ENCODE assay signal across 1 cellular context in genomic region chr12:89800435-89800834, GRCh38.
TF ChIP-seq lines count a peak whose summit lies in the region.

No MANE protein-coding gene starts in this region.

TF ChIP-seq in K562, 482 proteins besides CTCF, POLR2A, EP300 and RAD21 (continued from another document):
- TF ChIP-seq EWSR1 (IDR thresholded peaks at IDR 0.05; ENCODE audit: borderline replicate concordance, low read depth, partially characterized antibody) (no peak), FOXM1 (IDR thresholded peaks at IDR 0.05; ENCODE audit: low read depth) (0 out of 2 replicates have a peak, but pooled peaks have one; percentile 17), FOXM1 (CRISPR knock-in tag; IDR thresholded peaks at IDR 0.05; ENCODE audit: low read depth) (no peak), KLF16 (IDR thresholded peaks at IDR 0.05) (peak; percentile 60; the same call in 1 of the 2 replicates), FIP1L1 (IDR thresholded peaks at IDR 0.05; ENCODE audit: low read depth, low read length, poor library complexity, severe bottlenecking) (no peak), MTA2 (IDR thresholded peaks at IDR 0.05; ENCODE audit: low read depth) (peak; percentile 34; the same call in 1 of the 2 replicates), PKNOX1 (IDR thresholded peaks at IDR 0.05) (peak; percentile 33; the same call in 1 of the 2 replicates), CBFA2T2 (conservative IDR thresholded peaks at IDR 0.05) (peak; percentile 79), HMBOX1 (IDR thresholded peaks at IDR 0.05) (peak; percentile 76), ZNF79 (CRISPR knock-in tag; IDR thresholded peaks at IDR 0.05; ENCODE audit: low read depth) (no peak), TARDBP (IDR thresholded peaks at IDR 0.05) (no peak), TBL1XR1 (IDR thresholded peaks at IDR 0.05; ENCODE audit: low read length in 2 of 2) (0 out of 4 replicates have a peak, but pooled peaks of 1 of the 2 experiments have one; percentile 14), TEAD4 (IDR thresholded peaks at IDR 0.05; ENCODE audit: low read length) (peak; percentile 88), TEAD4 (CRISPR knock-in tag; IDR thresholded peaks at IDR 0.05; ENCODE audit: borderline replicate concordance) (no peak), SMARCC2 (IDR thresholded peaks at IDR 0.05; ENCODE audit: low read depth) (peak; percentile 54; the same call in 1 of the 2 replicates), STAT5A (IDR thresholded peaks at IDR 0.05; ENCODE audit: borderline replicate concordance, low read length) (peak; percentile 61; the same call in 1 of the 2 replicates), ZNF174 (CRISPR knock-in tag; IDR thresholded peaks at IDR 0.05) (no peak), CCNT2 (IDR thresholded peaks at IDR 0.05; ENCODE audit: borderline replicate concordance, extremely low read depth, insufficient read length, low read depth, low read length) (peak; percentile 31), TBP (optimal IDR thresholded peaks at IDR 0.05; ENCODE audit: low read depth, low read length) (peak; percentile 45), GATA2 (CRISPR knock-in tag; IDR thresholded peaks at IDR 0.05) (no peak), KDM4B (IDR thresholded peaks at IDR 0.05; ENCODE audit: borderline replicate concordance in 2 of 2, low read depth in 1 of 2) (no peak), POLR2AphosphoS5 (IDR thresholded peaks at IDR 0.05; ENCODE audit: control insufficient read depth, insufficient read depth, low read depth, low read length) (peak; percentile 74), ZNF280B (CRISPR knock-in tag; IDR thresholded peaks at IDR 0.05) (no peak), TRIM24 (IDR thresholded peaks at IDR 0.05) (peak in 1 of 2 experiments; percentile 56; a peak in 1 of 4 replicates), NFYB (IDR thresholded peaks at IDR 0.05; ENCODE audit: extremely low read depth, insufficient read length) (peak; percentile 39), PML (IDR thresholded peaks at IDR 0.05; ENCODE audit: low read length) (peak; percentile 52; the same call in 1 of the 2 replicates), ZNF282 (CRISPR knock-in tag; IDR thresholded peaks at IDR 0.05) (no peak), MXI1 (IDR thresholded peaks at IDR 0.05; ENCODE audit: low read depth, low read length) (no peak), SMARCE1 (IDR thresholded peaks at IDR 0.05) (peak; percentile 66), POLR2B (IDR thresholded peaks at IDR 0.05; ENCODE audit: low read depth, partially characterized antibody) (no peak), SOX6 (IDR thresholded peaks at IDR 0.05) (peak; percentile 40; the same call in 1 of the 2 replicates), ATF7 (IDR thresholded peaks at IDR 0.05) (0 out of 2 replicates have a peak, but pooled peaks have one; percentile 25), NFIC (IDR thresholded peaks at IDR 0.05) (peak; percentile 48), NCOR1 (IDR thresholded peaks at IDR 0.05) (peak; percentile 76), ZNF830 (CRISPR knock-in tag; IDR thresholded peaks at IDR 0.05) (no peak), SMAD4 (CRISPR knock-in tag; conservative IDR thresholded peaks at IDR 0.05) (peak; percentile 67), ZBTB5 (IDR thresholded peaks at IDR 0.05) (no peak), ZFP91 (CRISPR knock-in tag; IDR thresholded peaks at IDR 0.05) (no peak), ARID1B (IDR thresholded peaks at IDR 0.05) (peak; percentile 90), ZBTB33 (CRISPR knock-in tag; IDR thresholded peaks at IDR 0.05) (no peak), TAL1 (IDR thresholded peaks at IDR 0.05) (peak; percentile 83), TCF3 (CRISPR knock-in tag; IDR thresholded peaks at IDR 0.05) (peak; percentile 72)
